10 cellular contexts compared by ENCODE assay signal in the genomic region with DNA sequence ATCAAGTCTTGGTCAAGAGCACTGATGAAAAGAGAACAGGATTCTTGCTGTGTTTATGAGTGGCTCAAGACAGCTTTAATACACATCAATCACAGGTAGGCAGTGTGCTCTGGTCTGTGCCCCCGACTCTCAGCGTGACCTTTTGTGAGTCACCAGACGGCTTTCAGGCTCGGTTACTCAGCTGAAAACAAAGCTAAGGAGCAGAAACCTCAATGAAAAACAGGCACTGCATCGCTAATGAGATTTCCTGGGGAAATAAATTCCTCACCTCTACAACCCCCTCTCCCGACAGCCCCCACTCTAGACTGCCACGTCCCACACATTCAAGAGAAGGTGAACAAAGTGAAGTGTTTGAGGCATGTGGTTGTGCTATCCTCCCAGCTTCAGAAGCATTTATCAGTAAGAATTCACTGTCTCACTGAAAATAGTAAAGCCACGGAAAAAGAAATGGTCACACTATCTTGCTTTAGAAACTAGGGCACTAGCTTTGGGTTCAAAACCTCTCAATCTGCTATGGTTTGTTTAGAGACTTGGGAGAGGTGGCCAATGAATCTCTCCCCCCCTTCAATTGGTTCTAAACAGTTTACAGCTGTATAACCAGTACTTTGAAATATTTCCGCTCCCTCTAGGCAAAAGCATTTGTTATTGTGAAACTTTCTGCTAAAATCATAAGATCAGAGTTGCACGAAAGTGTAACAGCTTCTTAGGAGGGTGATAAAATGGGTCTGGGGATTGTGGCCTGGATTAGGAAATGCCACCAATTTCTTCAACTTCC.
A peak's percentile ranks its signal among the peaks of the same experiment; 100 is the strongest.
DNase-seq lines count a peak whose midpoint lies in the region; ATAC-seq and TF ChIP-seq lines count a peak whose summit lies in the region.
"Had no signal": no experiment of that assay in that cellular context is flagged by ENCODE, and none has a peak within 500 bp of the region (broad histone marks: within the 10 kb centered on the region; RNA-seq: fewer than 3 reads in every experiment).

No MANE protein-coding gene starts in this region.

- no peaks in the 10 kb centered on the region for H3K9me3 Mint-ChIP-seq in MCF 10A (ENCODE audit: unreplicated experiment)
- no peaks in the 10 kb centered on the region for H3K9me3 Mint-ChIP-seq in type B pancreatic cell

- no peaks in the 10 kb centered on the region for H3K27me3 ChIP-seq in breast epithelium

- H3K27me3 Mint-ChIP-seq in MCF 10A (ENCODE audit: insufficient read depth, unreplicated experiment) = no peaks in the 10 kb centered on the region
- H3K27me3 Mint-ChIP-seq in type B pancreatic cell = no peaks in the 10 kb centered on the region

- BruUV-seq in MCF 10A (replicated peaks; lab: Mats Ljungman, UMichigan) = no TSS peak

- ATAC-seq in HG02588 (IDR thresholded peaks at IDR 0.05; ENCODE audit: unreplicated experiment) (no peak), left ventricle myocardium superior (no peak)
- ATAC-seq: Panc1 had no signal

- peaks cover 0 to 11% of the 10 kb centered on the region in 2 donors for H3K9me3 ChIP-seq in breast epithelium

- POLR2A ChIA-PET in MCF 10A (lab: Yijun Ruan, JAX) = no interaction called here

- H3K4me3 ChIP-seq in breast epithelium = no peak overlapping the region

- CTCF ChIA-PET in MCF 10A (lab: Yijun Ruan, JAX) = interaction anchor here (1.1 to 1.5 kb wide), 2 partner anchors 9 to 19 kb away, joined by 3 read pairs; no protein-coding TSS in a partner anchor

- no peaks in the 10 kb centered on the region for H3K36me3 ChIP-seq in breast epithelium

- no peak overlapping the region for H3K4me3 Mint-ChIP-seq in MCF 10A (ENCODE audit: unreplicated experiment)
- peak overlapping the region; percentile 32 for H3K4me3 Mint-ChIP-seq in type B pancreatic cell

- H3K4me1 ChIP-seq in breast epithelium = no peaks in the 10 kb centered on the region

- no peak for TF ChIP-seq POLR2A in breast epithelium (IDR thresholded peaks at IDR 0.05)

- peak overlapping the region in 1 of 2 donors; percentile 64 for H3K27ac ChIP-seq in breast epithelium

- DNase-seq in MCF 10A (ENCODE audit: unreplicated experiment) = peak; percentile 53
- DNase-seq in breast epithelium (ENCODE audit: low spot score in 2 of 2) = no peak
- DNase-seq in SK-N-DZ (ENCODE audit: low spot score) = peak; percentile 77
- DNase-seq in iPS DF 4.7 (ENCODE audit: extremely low read depth, low spot score) = peak; percentile 36
- DNase-seq in type B pancreatic cell (ENCODE audit: extremely low spot score, unreplicated experiment) = no peak
- DNase-seq in SKM-1 (lab: John Stamatoyannopoulos, UW; ENCODE audit: unreplicated experiment) = no peak
- DNase-seq in left ventricle myocardium superior = no peak
- DNase-seq: AML-193 had no signal

- intact Hi-C loops in MCF 10A (cut with micrococcal nuclease) = no loop called here
- intact Hi-C loops in breast epithelium (cut with DNase I; ENCODE audit: low total_unique reads) = no loop called here
- intact Hi-C loops in left ventricle myocardium superior (cut with micrococcal nuclease) = no loop called here

- H3K4me1 Mint-ChIP-seq in MCF 10A (ENCODE audit: insufficient read depth, unreplicated experiment) (no peaks in the 10 kb centered on the region), type B pancreatic cell (ENCODE audit: unreplicated experiment) (peaks cover 20% of the 10 kb centered on the region)

- H3K27ac Mint-ChIP-seq in MCF 10A (ENCODE audit: low read depth, unreplicated experiment) (no peak overlapping the region), type B pancreatic cell (peak overlapping the region; percentile 19)

- TF ChIP-seq CTCF in MCF 10A (IDR thresholded peaks at IDR 0.05; ENCODE audit: unreplicated experiment) (no peak), breast epithelium (IDR thresholded peaks at IDR 0.05) (no peak), type B pancreatic cell (conservative IDR thresholded peaks at IDR 0.05) (no peak)

- H3K36me3 Mint-ChIP-seq in MCF 10A (ENCODE audit: insufficient read depth, unreplicated experiment) (no peaks in the 10 kb centered on the region), type B pancreatic cell (no peaks in the 10 kb centered on the region)

Comparison
In these comparisons a context has a peak if more than half of its experiments do, and no peak if none do; other contexts are left out.
1. DNase-seq: peak in MCF 10A (single experiment), SK-N-DZ (single experiment) and iPS DF 4.7 (single experiment); none in breast epithelium (0 of 2), type B pancreatic cell (single experiment), SKM-1 (single experiment) and left ventricle myocardium superior (single experiment).